Comparison of ENCODE assay signal across 9 cellular contexts in the genomic region with DNA sequence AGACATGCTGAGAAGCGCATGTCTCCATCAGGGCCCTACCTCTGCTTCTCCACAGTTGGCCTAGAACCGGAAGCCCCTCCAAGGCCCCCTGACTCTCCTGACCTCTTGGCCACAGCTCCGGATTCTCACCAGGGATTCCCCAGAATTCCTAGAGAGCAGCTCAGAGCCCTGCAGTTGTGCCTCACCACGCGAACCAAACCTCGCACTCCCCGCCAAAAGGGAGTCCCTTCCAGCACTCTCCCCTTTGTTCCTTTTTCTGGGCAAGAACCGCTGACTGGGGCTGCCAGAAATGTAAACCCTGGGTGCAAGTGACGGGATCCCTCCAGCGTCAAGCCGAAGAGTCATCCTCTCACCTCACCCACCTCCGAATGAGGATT. TPM values are rescaled to one million over a fixed set of nuclear protein-coding genes. Genes with fewer than 3 reads are reported as not detected.
A peak's percentile ranks its signal among the peaks of the same experiment; 100 is the strongest.
DNase-seq lines count a peak whose midpoint lies in the region; ATAC-seq and TF ChIP-seq lines count a peak whose summit lies in the region.
"Had no signal": no experiment of that assay in that cellular context is flagged by ENCODE, and none has a peak within 500 bp of the region (broad histone marks: within the 10 kb centered on the region; RNA-seq: fewer than 3 reads in every experiment).

No MANE protein-coding gene starts in this region.

- CTCF ChIA-PET in GM10248 (lab: Yijun Ruan, JAX): interaction anchor here (1.3 to 1.5 kb wide), 2 partner anchors 29 to 130 kb away, joined by 3 read pairs; no protein-coding TSS in a partner anchor

- peak overlapping the region; percentile 81 for H3K4me3 Mint-ChIP-seq in stimulated activated naive CD8-positive, alpha-beta T cell treated with anti-CD3 and anti-CD28 coated beads, Interleukin-15, Interleukin-2, amounts not matched to agents 100 ng/mL and 50 ng/mL, for 24 hours
- H3K4me3 Mint-ChIP-seq in chondrocyte (ENCODE audit: unreplicated experiment): peak overlapping the region; percentile 85

- peaks cover 18% of the 10 kb centered on the region for H3K4me1 Mint-ChIP-seq in stimulated activated naive CD8-positive, alpha-beta T cell treated with anti-CD3 and anti-CD28 coated beads, Interleukin-15, Interleukin-2, amounts not matched to agents 100 ng/mL and 50 ng/mL, for 24 hours (ENCODE audit: low read depth)
- H3K4me1 Mint-ChIP-seq in chondrocyte (ENCODE audit: low read depth): peaks cover 36% of the 10 kb centered on the region

- POLR2A ChIA-PET in GM10248 (lab: Yijun Ruan, JAX): interaction anchor here (0.6 kb wide), 1 partner anchor 10 kb away, joined by 3 read pairs; no protein-coding TSS in a partner anchor

- TF ChIP-seq CTCF in chondrocyte (IDR thresholded peaks at IDR 0.05) (no peak), GM10248 (IDR thresholded peaks at IDR 0.05; ENCODE audit: control extremely low read depth, extremely low read depth, low read depth, missing control alignments) (no peak)

- H3K27ac Mint-ChIP-seq in stimulated activated naive CD8-positive, alpha-beta T cell treated with anti-CD3 and anti-CD28 coated beads, Interleukin-15, Interleukin-2, amounts not matched to agents 100 ng/mL and 50 ng/mL, for 24 hours: peak overlapping the region; percentile 45
- H3K27ac Mint-ChIP-seq in chondrocyte (ENCODE audit: unreplicated experiment): peak overlapping the region; percentile 90

- H3K36me3 Mint-ChIP-seq in stimulated activated naive CD8-positive, alpha-beta T cell treated with anti-CD3 and anti-CD28 coated beads, Interleukin-15, Interleukin-2, amounts not matched to agents 100 ng/mL and 50 ng/mL, for 24 hours (ENCODE audit: low read depth): no peaks in the 10 kb centered on the region
- H3K36me3 Mint-ChIP-seq in chondrocyte (ENCODE audit: low read depth): no peaks in the 10 kb centered on the region

- no peak for ATAC-seq in stimulated activated naive CD8-positive, alpha-beta T cell treated with anti-CD3 and anti-CD28 coated beads, Interleukin-15, Interleukin-2, amounts not matched to agents 100 U/mL and 50 U/mL, for 24 hours
- ATAC-seq in GM19452 (IDR thresholded peaks at IDR 0.05; ENCODE audit: unreplicated experiment): no peak
- ATAC-seq in GM18861 (IDR thresholded peaks at IDR 0.05; ENCODE audit: unreplicated experiment): no peak

- no peaks in the 10 kb centered on the region for H3K4me1 ChIP-seq in mucosa of rectum (ENCODE audit: control insufficient read depth in 2 of 2, insufficient read depth in 2 of 2, low read length in 2 of 2)

- H3K27me3 Mint-ChIP-seq in stimulated activated naive CD8-positive, alpha-beta T cell treated with anti-CD3 and anti-CD28 coated beads, Interleukin-15, Interleukin-2, amounts not matched to agents 100 ng/mL and 50 ng/mL, for 24 hours: peaks cover 20% of the 10 kb centered on the region
- no peaks in the 10 kb centered on the region for H3K27me3 Mint-ChIP-seq in chondrocyte (ENCODE audit: low read depth)

- no peaks in the 10 kb centered on the region for H3K36me3 ChIP-seq in mucosa of rectum (ENCODE audit: control insufficient read depth in 2 of 2, insufficient read depth in 2 of 2, low read length in 2 of 2)

- peak overlapping the region; percentile 39 to 50 for H3K4me3 ChIP-seq in mucosa of rectum (ENCODE audit: low read length in 2 of 2)
- H3K4me3 ChIP-seq: SK-N-MC had no signal

- H3K9ac ChIP-seq in mucosa of rectum (ENCODE audit: low read depth in 1 of 2, low read length in 2 of 2): no peak overlapping the region

- no peaks in the 10 kb centered on the region for H3K9me3 Mint-ChIP-seq in stimulated activated naive CD8-positive, alpha-beta T cell treated with anti-CD3 and anti-CD28 coated beads, Interleukin-15, Interleukin-2, amounts not matched to agents 100 ng/mL and 50 ng/mL, for 24 hours
- H3K9me3 Mint-ChIP-seq in chondrocyte (ENCODE audit: low read depth): no peaks in the 10 kb centered on the region

- peaks cover 17 to 23% of the 10 kb centered on the region in 2 donors for H3K27me3 ChIP-seq in mucosa of rectum (ENCODE audit: control insufficient read depth in 2 of 2, insufficient read depth in 2 of 2, low read length in 2 of 2)

- no peak for DNase-seq in stimulated activated naive CD8-positive, alpha-beta T cell treated with anti-CD3 and anti-CD28 coated beads, Interleukin-15, Interleukin-2, amounts not matched to agents 100 U/mL and 50 U/mL, for 24 hours
- DNase-seq in chondrocyte (ENCODE audit: low spot score): no peak
- no peak for DNase-seq in DMS53 treated with DMSO at 0.1 percent for 48 hours (lab: John Stamatoyannopoulos, UW; ENCODE audit: unreplicated experiment)
- no peak for DNase-seq in GM10248 (ENCODE audit: extremely low spot score)

- peak overlapping the region in 1 of 2 donors; percentile 9 for H3K27ac ChIP-seq in mucosa of rectum (ENCODE audit: low read depth in 2 of 2, low read length in 2 of 2)
- H3K27ac ChIP-seq: SK-N-MC had no signal

- no peaks in the 10 kb centered on the region for H3K9me3 ChIP-seq in mucosa of rectum (ENCODE audit: control insufficient read depth in 2 of 2, low read length in 2 of 2)

RNA-seq across cellular contexts. Expression of gene AFF3, which starts 36.7 kb away (rescaled TPM):
- total RNA-seq in chondrocyte: 113 to 172 TPM (median 127 TPM) in 3 replicates
